In genomic region chr1:204090132-204090531, GRCh38 we compare ENCODE assay signal across 8 cellular contexts. TPM values are rescaled to one million over a fixed set of nuclear protein-coding genes. Genes with fewer than 3 reads are reported as not detected.
A peak's percentile ranks its signal among the peaks of the same experiment; 100 is the strongest.
DNase-seq lines count a peak whose midpoint lies in the region; ATAC-seq and TF ChIP-seq lines count a peak whose summit lies in the region.
"Not testable (repeated sequence)": the region's sequence is repeated elsewhere in the genome, so short reads cannot be mapped to it uniquely, and the experiment has no call there.

No MANE protein-coding gene starts in this region.

- not testable (repeated sequence) for H3K4me3 Mint-ChIP-seq in GM23338, WTC11, nephron

- ATAC-seq in GM23338, WTC11, psoas muscle: not testable (repeated sequence)

- peaks cover 86% of the 10 kb centered on the region for H4K20me1 ChIP-seq in GM23338 (replicated peaks; ENCODE audit: insufficient read depth)

- H3K27me3 Mint-ChIP-seq in GM23338 (ENCODE audit: insufficient read depth, low read depth, poor library complexity); WTC11 (ENCODE audit: low read depth); nephron (ENCODE audit: low read depth): not testable (repeated sequence)

- not testable (repeated sequence) for H3K9me3 ChIP-seq in psoas muscle, stomach, transverse colon

- H3K9me3 Mint-ChIP-seq in GM23338, WTC11, nephron: not testable (repeated sequence)

- peaks cover 89% of the 10 kb centered on the region for H3K4me1 Mint-ChIP-seq in GM23338
- peaks cover 97% of the 10 kb centered on the region for H3K4me1 Mint-ChIP-seq in WTC11
- H3K4me1 Mint-ChIP-seq in nephron = peaks cover 72% of the 10 kb centered on the region

- H3K36me3 ChIP-seq in GM23338 (ENCODE audit: insufficient read depth); psoas muscle (ENCODE audit: insufficient read depth in 1 of 2, low read depth in 1 of 2); stomach; transverse colon: not testable (repeated sequence)

- not testable (repeated sequence) for H3K9me2 ChIP-seq in GM23338 (ENCODE audit: insufficient read depth)

- 77 to 89% (median 80%) methylated on average over 3 of the region's 3 CpGs for WGBS in psoas muscle, 3 donors
- WGBS in stomach, 5 donors = 91 to 100% (median 94%) methylated on average over 3 of the region's 3 CpGs
- 89 to 90% methylated on average over 2 to 3 of the region's 3 CpGs for WGBS in transverse colon (ENCODE audit: low coverage in 1 of 2), 2 donors

- H3K4me1 ChIP-seq in GM23338 (ENCODE audit: insufficient read depth) = peaks cover 97% of the 10 kb centered on the region
- peaks cover 94% of the 10 kb centered on the region for H3K4me1 ChIP-seq in psoas muscle
- peaks cover 80 to 97% (median 85%) of the 10 kb centered on the region in 4 donors for H3K4me1 ChIP-seq in stomach
- H3K4me1 ChIP-seq in transverse colon = peaks cover 76 to 98% (median 79%) of the 10 kb centered on the region in 4 donors

- H3K4me2 ChIP-seq in GM23338 = not testable (repeated sequence)

- not testable (repeated sequence) for H2AFZ ChIP-seq in GM23338

- not testable (repeated sequence) for TF ChIP-seq POLR2A in stomach (IDR thresholded peaks at IDR 0.05); transverse colon (IDR thresholded peaks at IDR 0.05)

- not testable (repeated sequence) for TF ChIP-seq EP300 in stomach (IDR thresholded peaks at IDR 0.05); transverse colon (IDR thresholded peaks at IDR 0.05; ENCODE audit: low read depth)

- not testable (repeated sequence) for H3K4me3 ChIP-seq in GM23338, coronary artery, psoas muscle, stomach, transverse colon

- not testable (repeated sequence) for H3K36me3 Mint-ChIP-seq in GM23338 (ENCODE audit: low read depth); WTC11; nephron (ENCODE audit: low read depth)

- peaks cover 100% of the 10 kb centered on the region for H3K79me2 ChIP-seq in GM23338 (replicated peaks; ENCODE audit: insufficient read depth)

- POLR2A ChIA-PET in WTC11 (lab: Charles Lee) = not testable (repeated sequence)

- TF ChIP-seq CTCF in GM23338 (conservative IDR thresholded peaks at IDR 0.05; ENCODE audit: low read depth in 2 of 2); WTC11 (IDR thresholded peaks at IDR 0.05); coronary artery (IDR thresholded peaks at IDR 0.05); nephron (IDR thresholded peaks at IDR 0.05; ENCODE audit: unreplicated experiment in 3 of 3); psoas muscle (IDR thresholded peaks at IDR 0.05); stomach (IDR thresholded peaks at IDR 0.05); transverse colon (IDR thresholded peaks at IDR 0.05): not testable (repeated sequence)

- intact Hi-C loops in psoas muscle (cut with DNase I); stomach (cut with DNase I; ENCODE audit: low total_unique reads); transverse colon (cut with DNase I; ENCODE audit: low total_unique reads): not testable (repeated sequence)

- not testable (repeated sequence) for DNase-seq in GM23338 (ENCODE audit: low spot score); WTC11 (ENCODE audit: low spot score); coronary artery (ENCODE audit: low spot score); psoas muscle; stomach; transverse colon

- H3F3A ChIP-seq in GM23338 (replicated peaks; ENCODE audit: low read depth) = peaks cover 28% of the 10 kb centered on the region

- H3K27me3 ChIP-seq in GM23338 (ENCODE audit: insufficient read depth); layer of hippocampus (ENCODE audit: control insufficient read depth, insufficient read depth, low read length); psoas muscle (ENCODE audit: insufficient read depth in 3 of 3, low read length in 2 of 3); stomach; transverse colon: not testable (repeated sequence)

- CTCF ChIA-PET in WTC11 (lab: Charles Lee) = interaction anchor here (0.9 to 2.8 kb wide), 4 partner anchors 10 to 219 kb away, joined by 3 to 14 read pairs (median 10); no protein-coding TSS in a partner anchor

- H3K27ac Mint-ChIP-seq in GM23338 (peak overlapping the region; percentile 68), WTC11 (peak overlapping the region; percentile 63), nephron (peak overlapping the region; percentile 89 to 99 (median 97))

- H3K27ac ChIP-seq in GM23338 (ENCODE audit: low read depth) (peak overlapping the region; percentile 59; the same call in 1 of the 2 replicates), coronary artery (peak overlapping the region; percentile 47 to 83), layer of hippocampus (ENCODE audit: low read depth, low read length) (peak overlapping the region; percentile 52), psoas muscle (peak overlapping the region; percentile 81), stomach (peak overlapping the region in 4 of 5 donors; percentile 73 to 92 (median 86)), transverse colon (peak overlapping the region; percentile 88 to 93 (median 91))

- in situ Hi-C loops in transverse colon (cut with MboI; ENCODE audit: low pct_ligation_motif_present in 1 of 4, low pct_unique_long_range_greater_than_20kb in 1 of 4, low sequenced_read_pairs in 3 of 4) = not testable (repeated sequence)

RNA-seq across cellular contexts. Expression of gene SOX13, which starts 17.2 kb away (rescaled TPM):
- 105 and 123 TPM in 2 replicates for total RNA-seq in GM23338 (2014; rRNA removed; shearing (Covaris generic))
- polyA plus RNA-seq in GM23338 (2016; fragmentation: Nextera tagmentation; extraction: Ambion mirVana) (28.6 and 32.3 TPM in 2 replicates), psoas muscle (10 to 100 TPM in 1 of 3 donors, 1 to 10 TPM in 2; 5.2 to 13.1 (median 9.4) TPM), stomach (1 to 10 TPM; 4.1 to 7.3 (median 7.2) TPM)
- total RNA-seq in WTC11 (2021) (139 to 171 TPM (median 148 TPM) in 3 replicates), psoas muscle (10 to 100 TPM in 2 of 4 donors, 1 to 10 TPM in 2; 8.5 to 19.6 (median 9.4) TPM), stomach (10 to 100 TPM; 10.5 to 42.6 (median 11.9) TPM), transverse colon (10 to 100 TPM; 12.1 to 34.1 (median 33.4) TPM)
